ENCODE assay signal across 18 cellular contexts in genomic region chr5:10059611-10060379, GRCh38.
DNase-seq lines count a peak whose midpoint lies in the region; ATAC-seq and TF ChIP-seq lines count a peak whose summit lies in the region.
"Had no signal": no experiment of that assay in that cellular context is flagged by ENCODE, and none has a peak within 500 bp of the region (broad histone marks: within the 10 kb centered on the region; RNA-seq: fewer than 3 reads in every experiment).

No MANE protein-coding gene starts in this region.

- H3K4me1 ChIP-seq in breast epithelium: no peaks in the 10 kb centered on the region
- H3K4me1 ChIP-seq in foreskin keratinocyte: no peaks in the 10 kb centered on the region
- no peaks in the 10 kb centered on the region for H3K4me1 ChIP-seq in adrenal gland (replicated peaks in 1 of 2)

- TF ChIP-seq CTCF in breast epithelium (IDR thresholded peaks at IDR 0.05): no peak
- TF ChIP-seq CTCF in foreskin keratinocyte (conservative IDR thresholded peaks at IDR 0.05): peak; percentile 29
- no peak for TF ChIP-seq CTCF in adrenal gland (IDR thresholded peaks at IDR 0.05)

- H3K27ac Mint-ChIP-seq in T-helper 2 cell treated with Interferon-gamma antibody and Interleukin-4, amounts not matched to agents 5 μg/mL and 100 μg/mL, for 36 hours: no peak overlapping the region

- WGBS in adrenal gland, 4 donors: 60 to 74% (median 67%) methylated on average over 13 of the region's 13 CpGs

- H3K36me3 ChIP-seq in breast epithelium (no peaks in the 10 kb centered on the region), adrenal gland (replicated peaks in 1 of 2) (no peaks in the 10 kb centered on the region)

- H3K4me3 Mint-ChIP-seq in T-helper 2 cell treated with Interferon-gamma antibody and Interleukin-4, amounts not matched to agents 5 μg/mL and 100 μg/mL, for 36 hours: no peak overlapping the region

- H3K27me3 ChIP-seq in breast epithelium (no peaks in the 10 kb centered on the region), foreskin keratinocyte (peaks cover 7% of the 10 kb centered on the region), adrenal gland (no peaks in the 10 kb centered on the region)

- H3K27me3 Mint-ChIP-seq in T-helper 2 cell treated with Interferon-gamma antibody and Interleukin-4, amounts not matched to agents 5 μg/mL and 100 μg/mL, for 36 hours (ENCODE audit: low read depth): no peaks in the 10 kb centered on the region

- H3K27ac ChIP-seq in breast epithelium (no peak overlapping the region), foreskin keratinocyte (no peak overlapping the region), adrenal gland (no peak overlapping the region)
- H3K27ac ChIP-seq: RWPE1, SK-N-MC had no signal

- ATAC-seq in foreskin keratinocyte: no peak
- ATAC-seq in GM21381 (IDR thresholded peaks at IDR 0.05; ENCODE audit: unreplicated experiment): no peak
- ATAC-seq: GM12878, HCT116 had no signal

- no peak for TF ChIP-seq POLR2A in breast epithelium (IDR thresholded peaks at IDR 0.05)
- no peak for TF ChIP-seq POLR2A in adrenal gland (IDR thresholded peaks at IDR 0.05)

- in situ Hi-C loops in T47D (cut with HindIII; ENCODE audit: low pct_unique_long_range_greater_than_20kb, low sequenced_read_pairs): no loop called here

- no peaks in the 10 kb centered on the region for H3K36me3 Mint-ChIP-seq in T-helper 2 cell treated with Interferon-gamma antibody and Interleukin-4, amounts not matched to agents 5 μg/mL and 100 μg/mL, for 36 hours (ENCODE audit: low read depth)

- DNase-seq in T47D (ENCODE audit: low read depth in 1 of 2, low spot score in 1 of 2): peak; percentile 7 to 9
- DNase-seq in breast epithelium (ENCODE audit: low spot score in 2 of 2): no peak
- peak; percentile 89 for DNase-seq in NCI-H82 treated with DMSO at 0.1 percent for 48 hours (lab: John Stamatoyannopoulos, UW; ENCODE audit: unreplicated experiment)
- DNase-seq in foreskin keratinocyte: no peak
- DNase-seq in T-helper 2 cell treated with Interferon-gamma antibody and Interleukin-4, amounts not matched to agents 5 μg/mL and 100 μg/mL, for 36 hours (ENCODE audit: low spot score): no peak
- no peak for DNase-seq in dermis blood vessel endothelial cell
- DNase-seq in adrenal gland: no peak
- DNase-seq: C1 segment of cervical spinal cord, DMS153, NCI-H1048, NCI-H446, NCI-H774, T-helper 1 cell had no signal

- H3K4me3 ChIP-seq in breast epithelium (no peak overlapping the region), adrenal gland (no peak overlapping the region)
- H3K4me3 ChIP-seq: GM12878, SK-N-MC had no signal

- intact Hi-C loops in breast epithelium (cut with DNase I; ENCODE audit: low total_unique reads) (no loop called here), adrenal gland (cut with DNase I) (no loop called here)

- no peaks in the 10 kb centered on the region for H3K9me3 Mint-ChIP-seq in T-helper 2 cell treated with Interferon-gamma antibody and Interleukin-4, amounts not matched to agents 5 μg/mL and 100 μg/mL, for 36 hours

- H3K4me1 Mint-ChIP-seq in T-helper 2 cell treated with Interferon-gamma antibody and Interleukin-4, amounts not matched to agents 5 μg/mL and 100 μg/mL, for 36 hours (ENCODE audit: low read depth): no peaks in the 10 kb centered on the region

- H3K9me3 ChIP-seq in breast epithelium: no peaks in the 10 kb centered on the region
- H3K9me3 ChIP-seq in adrenal gland (replicated peaks in 1 of 3): no peaks in the 10 kb centered on the region

Comparison
In these comparisons a context has a peak if more than half of its experiments do, and no peak if none do; other contexts are left out.
1. DNase-seq: peak in T47D (2 of 2) and NCI-H82 treated with DMSO at 0.1 percent for 48 hours (single experiment); none in breast epithelium (0 of 2), foreskin keratinocyte (0 of 2), T-helper 2 cell treated with Interferon-gamma antibody and Interleukin-4, amounts not matched to agents 5 μg/mL and 100 μg/mL, for 36 hours (single experiment), dermis blood vessel endothelial cell (single experiment) and adrenal gland (0 of 7).